ENCODE assay signal across 7 cellular contexts in the genomic region with DNA sequence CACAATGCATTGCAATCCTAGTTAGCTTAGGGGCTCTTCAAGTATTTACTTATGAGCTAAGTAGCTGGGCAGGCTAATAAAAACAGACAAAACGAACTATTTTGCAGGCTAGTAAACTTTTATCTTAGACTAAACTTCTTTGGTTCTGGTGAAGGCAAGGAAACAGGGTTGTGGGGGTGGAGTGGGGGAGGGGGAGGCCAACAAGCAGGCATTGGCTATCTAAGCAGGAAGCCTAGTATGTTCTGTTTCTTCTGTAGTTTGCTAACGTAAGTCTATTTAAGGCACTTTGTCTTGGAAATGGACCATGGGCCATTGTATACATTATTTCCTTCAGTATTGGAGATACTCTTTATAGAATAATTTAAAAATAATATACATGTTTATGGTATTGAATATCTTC. TPM values are rescaled to one million over a fixed set of nuclear protein-coding genes. Genes with fewer than 3 reads are reported as not detected.
DNase-seq lines count a peak whose midpoint lies in the region; ATAC-seq, FAIRE-seq and TF ChIP-seq lines count a peak whose summit lies in the region.
"Not testable (repeated sequence)": the region's sequence is repeated elsewhere in the genome, so short reads cannot be mapped to it uniquely, and the experiment has no call there.
"Had no signal": no experiment of that assay in that cellular context is flagged by ENCODE, and none has a peak within 500 bp of the region (broad histone marks: within the 10 kb centered on the region; RNA-seq: fewer than 3 reads in every experiment).

No MANE protein-coding gene starts in this region.

- H3K4me1 ChIP-seq in GM23338 (ENCODE audit: insufficient read depth); endodermal cell (ENCODE audit: control insufficient read depth, insufficient read depth, low read length): not testable (repeated sequence)

- not testable (repeated sequence) for DNase-seq in GM23338 (ENCODE audit: low spot score); WTC11 (ENCODE audit: low spot score); endodermal cell

- H3K36me3 Mint-ChIP-seq in GM23338 (ENCODE audit: low read depth); WTC11; endodermal cell (ENCODE audit: low read depth): not testable (repeated sequence)

- H3K27ac Mint-ChIP-seq in GM23338, result peak overlapping the region; percentile 84
- not testable (repeated sequence) for H3K27ac Mint-ChIP-seq in WTC11
- H3K27ac Mint-ChIP-seq in endodermal cell, result peak overlapping the region; percentile 30

- not testable (repeated sequence) for H3K9me3 ChIP-seq in endodermal cell (ENCODE audit: control insufficient read depth, low read length)

- CTCF ChIA-PET in WTC11 (lab: Charles Lee), result not testable (repeated sequence)

- not testable (repeated sequence) for H3K27me3 Mint-ChIP-seq in GM23338 (ENCODE audit: insufficient read depth, low read depth, poor library complexity); WTC11 (ENCODE audit: low read depth); endodermal cell (ENCODE audit: insufficient read depth)

- 100% methylated on average over 1 of the region's 2 CpGs; no CpG with 5 or more reads in 1 of the 2 experiments for WGBS in endodermal cell (ENCODE audit: insufficient coverage in 1 of 2, insufficient read length in 1 of 2), 2 experiments

- H3K4me1 Mint-ChIP-seq in GM23338, endodermal cell: not testable (repeated sequence)
- H3K4me1 Mint-ChIP-seq in WTC11, result peaks cover 12% of the 10 kb centered on the region

- H3K27ac ChIP-seq in GM23338 (ENCODE audit: low read depth); endodermal cell (ENCODE audit: low read depth, low read length): not testable (repeated sequence)

- not testable (repeated sequence) for H3K9me3 Mint-ChIP-seq in GM23338, WTC11, endodermal cell

- not testable (repeated sequence) for H3F3A ChIP-seq in GM23338 (replicated peaks; ENCODE audit: low read depth)

- not testable (repeated sequence) for ATAC-seq in GM23338
- ATAC-seq in WTC11, result peak; percentile 26; the same call in 1 of the 2 replicates

- not testable (repeated sequence) for H3K9ac ChIP-seq in endodermal cell (ENCODE audit: extremely low read depth, low read length, poor library complexity, severe bottlenecking)

- not testable (repeated sequence) for H3K79me2 ChIP-seq in GM23338 (replicated peaks; ENCODE audit: insufficient read depth)

- TF ChIP-seq CTCF in GM23338 (conservative IDR thresholded peaks at IDR 0.05; ENCODE audit: low read depth in 2 of 2); WTC11 (IDR thresholded peaks at IDR 0.05); endodermal cell (conservative IDR thresholded peaks at IDR 0.05): not testable (repeated sequence)

- peak; percentile 61 for FAIRE-seq in islet of Langerhans (lab: Jason Lieb, UNC)

- H3K4me2 ChIP-seq in GM23338, result not testable (repeated sequence)

- H3K9me2 ChIP-seq in GM23338 (ENCODE audit: insufficient read depth), result not testable (repeated sequence)

- H3K4me3 ChIP-seq in GM23338; endodermal cell (ENCODE audit: low read length): not testable (repeated sequence)

- H3K36me3 ChIP-seq in GM23338 (ENCODE audit: insufficient read depth); endodermal cell (ENCODE audit: control insufficient read depth, insufficient read depth, low read length): not testable (repeated sequence)

- not testable (repeated sequence) for H3K27me3 ChIP-seq in GM23338 (ENCODE audit: insufficient read depth); endodermal cell (ENCODE audit: control insufficient read depth, insufficient read depth, low read length, poor library complexity, severe bottlenecking)

- H2AFZ ChIP-seq in GM23338, result not testable (repeated sequence)

- H3K4me3 Mint-ChIP-seq in GM23338, WTC11, endodermal cell: not testable (repeated sequence)

- POLR2A ChIA-PET in WTC11 (lab: Charles Lee), result not testable (repeated sequence)

- H4K20me1 ChIP-seq in GM23338 (replicated peaks; ENCODE audit: insufficient read depth), result not testable (repeated sequence)

RNA-seq across cellular contexts. Expression of gene GYPE, which starts 35.3 kb away (rescaled TPM):
- not detected in 2 replicates for total RNA-seq in GM23338 (2014; rRNA removed; shearing (Covaris generic))
- polyA plus RNA-seq in GM23338 (2016; fragmentation: Nextera tagmentation; extraction: Ambion mirVana), result 0.24 TPM in 1 of 2 replicates, not detected in the other
- total RNA-seq in WTC11 (2021), result not detected in 3 replicates
- total RNA-seq in endodermal cell, result under 1 TPM in 1 of 2 donors, not detected in 1; 0.48 TPM
- 0.89 TPM for polyA plus RNA-seq in endodermal cell (2013, experiment 1 of 2)
- polyA plus RNA-seq in endodermal cell (2013, experiment 2 of 2), result 2.9 TPM
- total RNA-seq: Caco-2; Calu3; CD4-positive, CD25-positive, alpha-beta regulatory T cell had no signal
